ENCODE assay signal across 28 cellular contexts in genomic region chr19:41235480-41235879, GRCh38. TPM values are rescaled to one million over a fixed set of nuclear protein-coding genes. Genes with fewer than 3 reads are reported as not detected.
"Had no signal": no experiment of that assay in that cellular context is flagged by ENCODE, and none has a peak within 500 bp of the region (broad histone marks: within the 10 kb centered on the region; RNA-seq: fewer than 3 reads in every experiment).

No MANE protein-coding gene starts in this region.

- H3K27me3 ChIP-seq: neural progenitor cell, ovary, stomach, thyroid gland, tibial nerve, upper lobe of left lung, vagina had no signal

- H3K4me3 ChIP-seq: neural progenitor cell, ovary, psoas muscle, skin epidermis, smooth muscle cell, spleen, stomach, thoracic aorta, thyroid gland, tibial nerve, upper lobe of left lung, vagina had no signal

- ATAC-seq: naive thymus-derived CD4-positive, alpha-beta T cell; natural killer cell; psoas muscle; right cardiac atrium; sciatic nerve; stimulated activated effector memory CD8-positive, alpha-beta T cell treated with anti-CD3 and anti-CD28 coated beads, Interleukin-12 subunit alpha, Interleukin-12 subunit beta, amount 100 ng/mL, for 72 hours; stimulated activated naive B cell treated with anti-CD40 and anti-IgM and Interleukin-4, amounts not matched to agents 10 μg/mL and 1 μg/mL and 100 μg/mL, for 72 hours had no signal

- H3K4me1 ChIP-seq: neural progenitor cell, parathyroid adenoma, psoas muscle, stomach, thyroid gland, upper lobe of left lung, vagina had no signal

- H2AFZ ChIP-seq: neural progenitor cell, parathyroid adenoma had no signal

- H3K9ac ChIP-seq: neural progenitor cell, parathyroid adenoma had no signal

- H3K27ac ChIP-seq: neural progenitor cell, ovary, parathyroid adenoma, psoas muscle, spleen, stomach, thoracic aorta, thyroid gland, tibial nerve, upper lobe of left lung, vagina had no signal

- H3K9me3 ChIP-seq: ovary, psoas muscle, spleen, stomach, thoracic aorta, thyroid gland, tibial nerve, upper lobe of left lung, vagina had no signal

- DNase-seq: naive thymus-derived CD4-positive, alpha-beta T cell; natural killer cell; occipital lobe; ovary; psoas muscle; spleen; stimulated activated CD4-positive, alpha-beta T cell treated with anti-CD3 and anti-CD28 coated beads, Interleukin-12 subunit alpha, Interleukin-12 subunit beta, amount 100 ng/mL, for 4 hours; stimulated activated CD4-positive, alpha-beta T cell treated with anti-CD3 and anti-CD28 coated beads, Interleukin-2, amount 100 ng/mL, for 24 hours; stimulated activated CD4-positive, alpha-beta T cell treated with anti-CD3 and anti-CD28 coated beads, Interleukin-2, amount 100 ng/mL, for 48 hours; stimulated activated CD4-positive, alpha-beta T cell treated with anti-CD3 and anti-CD28 coated beads, Interleukin-4, amount 100 ng/mL, for 24 hours; stimulated activated naive B cell treated with anti-CD40 and anti-IgM and Interleukin-4, amounts not matched to agents 10 μg/mL and 1 μg/mL and 100 μg/mL, for 72 hours; stimulated activated naive CD4-positive, alpha-beta T cell treated with Interleukin-2 at 50 U/mL for 16 hours; stomach; thyroid gland; trophoblast cell; upper lobe of left lung had no signal

- H3K4me2 ChIP-seq: neural progenitor cell, smooth muscle cell had no signal

- H3K79me2 ChIP-seq: parathyroid adenoma had no signal

- H3K36me3 ChIP-seq: neural progenitor cell, ovary, thyroid gland had no signal

RNA-seq across cellular contexts. Expression of gene CYP2S1, which starts 42.5 kb away (rescaled TPM):
- total RNA-seq: osteoblast had no signal
- polyA plus RNA-seq: naive thymus-derived CD4-positive, alpha-beta T cell; neural cell had no signal
